Comparison of ENCODE assay signal across 19 cellular contexts in the genomic region with DNA sequence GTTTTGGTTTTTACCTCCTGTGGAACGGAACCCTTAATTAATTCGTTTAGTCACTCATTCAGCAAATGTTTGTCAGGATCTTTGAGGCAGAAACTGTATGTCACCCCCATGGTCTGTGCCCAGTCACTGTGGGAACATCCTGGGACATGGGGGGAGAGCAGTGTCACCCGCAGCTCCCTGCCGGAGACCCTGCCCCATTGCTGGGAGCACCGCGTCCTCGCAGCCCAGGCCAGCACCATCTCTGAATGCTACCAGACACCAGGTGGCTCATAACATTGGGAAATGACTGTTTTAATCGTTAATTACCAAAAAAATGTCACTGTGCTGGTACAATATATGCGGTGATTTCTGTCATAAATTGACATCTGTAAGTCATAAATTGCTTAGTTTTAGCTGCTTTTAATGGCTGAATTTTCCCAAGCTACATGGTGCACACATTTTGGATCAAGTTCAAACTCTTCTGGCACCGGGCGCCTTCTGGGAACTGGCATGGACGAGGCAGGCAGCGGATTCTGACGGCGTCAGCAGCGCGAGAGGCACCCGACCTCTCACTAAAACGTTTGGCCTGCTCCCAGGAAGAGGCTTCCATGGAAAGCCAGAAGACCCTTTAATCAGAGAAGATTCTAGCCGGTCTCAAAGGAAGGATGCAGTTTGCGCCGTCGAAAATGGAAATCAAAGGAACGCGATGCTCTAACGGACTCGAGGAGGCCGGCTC.
"Had no signal": no experiment of that assay in that cellular context is flagged by ENCODE, and none has a peak within 500 bp of the region (broad histone marks: within the 10 kb centered on the region; RNA-seq: fewer than 3 reads in every experiment).

No MANE protein-coding gene starts in this region.

- H3K27me3 Mint-ChIP-seq: dendritic cell treated with granulocyte-macrophage colony-stimulating factor and Interleukin-4, amounts not matched to agents 40 ng/mL and 50 ng/mL, for 4 days had no signal

- H3K4me1 ChIP-seq: body of pancreas, testis had no signal

- H3K27me3 ChIP-seq: body of pancreas, testis had no signal

- H3K27ac ChIP-seq: body of pancreas, testis had no signal

- H3K4me3 Mint-ChIP-seq: activated CD8-positive, alpha-beta T cell treated with anti-CD3 and anti-CD28 coated beads, Interleukin-2, amount 10 ng/mL, durations not matched to agents 7 days and 5 days; activated naive CD8-positive, alpha-beta T cell treated with anti-CD3 and anti-CD28 coated beads, Interleukin-2, amount 50 U/mL, for 24 hours; dendritic cell treated with granulocyte-macrophage colony-stimulating factor and Interleukin-4, amounts not matched to agents 40 ng/mL and 50 ng/mL, for 4 days; nephron progenitor cell had no signal

- H3K4me3 ChIP-seq: body of pancreas had no signal

- H3K9me3 ChIP-seq: body of pancreas, testis had no signal

- DNase-seq: activated CD4-positive, alpha-beta T cell treated with anti-CD3 and anti-CD28 coated beads for 1 hour; activated CD4-positive, alpha-beta T cell treated with anti-CD3 and anti-CD28 coated beads, Interleukin-2, amount 50 U/mL, for 1 hour; activated CD8-positive, alpha-beta T cell treated with anti-CD3 and anti-CD28 coated beads, Interleukin-2, amount 10 ng/mL, durations not matched to agents 7 days and 5 days; activated naive CD4-positive, alpha-beta T cell treated with Interleukin-2 at 50 U/mL for 16 hours; activated naive CD8-positive, alpha-beta T cell treated with anti-CD3 and anti-CD28 coated beads, Interleukin-2, amount 50 U/mL, for 24 hours; anterior cingulate cortex; caudate nucleus; effector CD4-positive, alpha-beta T cell; foreskin fibroblast; nephron progenitor cell; occipital lobe; stimulated activated CD4-positive, alpha-beta T cell treated with anti-CD3 and anti-CD28 coated beads, Interleukin-4, amount 100 ng/mL, for 1 hour; stimulated activated naive CD4-positive, alpha-beta T cell; T-helper 9 cell; testis; trophoblast cell had no signal

- ATAC-seq: activated CD8-positive, alpha-beta T cell treated with anti-CD3 and anti-CD28 coated beads, Interleukin-2, amount 10 ng/mL, durations not matched to agents 7 days and 5 days; activated naive CD8-positive, alpha-beta T cell treated with anti-CD3 and anti-CD28 coated beads, Interleukin-2, amount 50 U/mL, for 24 hours; body of pancreas; left lobe of liver had no signal

- H3K27ac Mint-ChIP-seq: activated CD8-positive, alpha-beta T cell treated with anti-CD3 and anti-CD28 coated beads, Interleukin-2, amount 10 ng/mL, durations not matched to agents 7 days and 5 days; activated naive CD8-positive, alpha-beta T cell treated with anti-CD3 and anti-CD28 coated beads, Interleukin-2, amount 50 U/mL, for 24 hours; dendritic cell treated with granulocyte-macrophage colony-stimulating factor and Interleukin-4, amounts not matched to agents 40 ng/mL and 50 ng/mL, for 4 days; nephron progenitor cell had no signal
